ENCODE assay signal across 15 cellular contexts in the genomic region with DNA sequence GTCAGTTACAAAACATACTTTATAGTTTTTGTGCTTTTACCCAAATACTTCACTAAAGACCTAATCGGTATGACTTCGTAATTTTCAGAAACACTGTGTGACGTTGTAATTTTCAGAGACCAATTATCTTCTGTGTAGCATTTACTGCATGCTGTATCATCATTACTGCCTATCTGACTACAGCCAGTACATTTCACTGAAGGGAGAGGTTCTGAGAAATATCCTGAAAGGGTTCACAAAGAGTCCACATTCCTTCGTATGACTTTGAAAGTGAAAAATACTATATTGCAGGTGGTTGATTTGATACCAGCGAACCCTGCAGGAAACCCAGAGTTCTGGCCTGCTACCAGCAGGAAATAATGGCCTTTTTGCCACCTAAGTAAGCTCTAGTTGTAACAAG.
A peak's percentile ranks its signal among the peaks of the same experiment; 100 is the strongest.
DNase-seq lines count a peak whose midpoint lies in the region; ATAC-seq, FAIRE-seq and TF ChIP-seq lines count a peak whose summit lies in the region.
"Had no signal": no experiment of that assay in that cellular context is flagged by ENCODE, and none has a peak within 500 bp of the region (broad histone marks: within the 10 kb centered on the region; RNA-seq: fewer than 3 reads in every experiment).

No MANE protein-coding gene starts in this region.

- H2AFZ ChIP-seq in IMR-90 (replicated peaks; ENCODE audit: low read length, poor library complexity), result peak overlapping the region; percentile 39
- no peak overlapping the region for H2AFZ ChIP-seq in H1 (ENCODE audit: low read length)
- H2AFZ ChIP-seq in mesenchymal stem cell (ENCODE audit: low read depth, low read length), result no peak overlapping the region

- TF ChIP-seq POLR2A in IMR-90 (IDR thresholded peaks at IDR 0.05; ENCODE audit: low read depth, low read length) (no peak), H1 (IDR thresholded peaks at IDR 0.05; ENCODE audit: control extremely low read depth in 1 of 2, low read depth in 2 of 2, low read length in 2 of 2) (no peak)

- H3K56ac ChIP-seq in IMR-90 (ENCODE audit: extremely low read depth, insufficient read depth, low read length) (no peak overlapping the region), H1 (replicated peaks; ENCODE audit: insufficient read length, low read depth, low read length) (no peak overlapping the region)

- POLR2A ChIA-PET in IMR-90 (lab: Charles Lee; ENCODE audit: unreplicated experiment) (no interaction called here), H1 (lab: Charles Lee; ENCODE audit: partially characterized antibody) (interaction anchor here (1.0 kb wide), 1 partner anchor 101 kb away, joined by 3 read pairs; no protein-coding TSS in a partner anchor)

- H3K4me3 ChIP-seq in IMR-90 (ENCODE audit: insufficient read depth, low read depth, low read length) (no peak overlapping the region), H1 (ENCODE audit: extremely low read depth in 1 of 4, insufficient read depth in 2 of 4, low read depth in 3 of 4, low read length in 4 of 4) (no peak overlapping the region), mesenchymal stem cell (ENCODE audit: insufficient read depth in 1 of 2, low read depth in 1 of 2, low read length in 2 of 2) (peak overlapping the region in 1 of 2 experiments; percentile 59), subcutaneous abdominal adipose tissue (ENCODE audit: low read depth in 1 of 5, low read length in 5 of 5) (peak overlapping the region; percentile 13 to 40 (median 31))

- H3K23ac ChIP-seq in IMR-90 (ENCODE audit: low read depth, low read length) (0 out of 2 replicates have a peak overlapping the region, but pooled peaks have one; percentile 35), H1 (ENCODE audit: insufficient read length) (no peak overlapping the region), mesenchymal stem cell (ENCODE audit: low read length in 2 of 2) (no peak overlapping the region)

- no peak overlapping the region for H4K8ac ChIP-seq in IMR-90 (ENCODE audit: low read depth in 2 of 2, low read length in 2 of 2)
- no peak overlapping the region for H4K8ac ChIP-seq in H1 (ENCODE audit: extremely low read depth, insufficient read depth, low read length)
- H4K8ac ChIP-seq in mesenchymal stem cell (ENCODE audit: low read length), result no peak overlapping the region

- no CpG with 5 or more reads among the region's 5 CpGs for WGBS in IMR-90 (ENCODE audit: extremely low coverage in 2 of 2, insufficient read length in 1 of 2), 2 experiments
- WGBS in H1 (ENCODE audit: extremely low coverage in 1 of 2, insufficient coverage in 1 of 2, insufficient read length in 1 of 2, insufficient replicate concordance in 2 of 2, low coverage in 1 of 2, low lambda C conversion rate in 2 of 2, missing lambda C conversion rate in 1 of 2), 2 experiments, result 89% methylated on average over 5 of the region's 5 CpGs; no CpG with 5 or more reads in 1 of the 2 experiments
- 93% methylated on average over 5 of the region's 5 CpGs for WGBS in mesenchymal stem cell

- H3K36me3 ChIP-seq in IMR-90 (ENCODE audit: control insufficient read depth, insufficient read depth, low read length) (peaks cover 25% of the 10 kb centered on the region), H1 (ENCODE audit: control insufficient read depth in 2 of 4, insufficient read depth in 4 of 4, low read length in 3 of 4) (peaks cover 0 to 3% (median 0%) of the 10 kb centered on the region in 4 experiments; a peak in 1 of 8 replicates), mesenchymal stem cell (ENCODE audit: control insufficient read depth in 1 of 2, insufficient read depth in 2 of 2, low read depth in 1 of 2, low read length in 2 of 2) (peaks cover 2 to 23% of the 10 kb centered on the region in 2 experiments), subcutaneous abdominal adipose tissue (ENCODE audit: control insufficient read depth in 5 of 5, insufficient read depth in 5 of 5, low read length in 5 of 5) (peaks cover 0 to 12% (median 8%) of the 10 kb centered on the region in 5 donors)

- H2BK15ac ChIP-seq in IMR-90 (ENCODE audit: low read depth, low read length), result peak overlapping the region; percentile 9; the same call in 1 of the 3 replicates
- no peak overlapping the region for H2BK15ac ChIP-seq in H1 (ENCODE audit: low read length)
- H2BK15ac ChIP-seq in mesenchymal stem cell (ENCODE audit: low read depth, poor library complexity, severe bottlenecking), result no peak overlapping the region

- no peak overlapping the region for H2AK9ac ChIP-seq in IMR-90 (replicated peaks; ENCODE audit: low read depth, low read length, poor library complexity)

- H3K79me1 ChIP-seq in IMR-90 (ENCODE audit: low read depth in 1 of 2, low read length in 2 of 2) (no peaks in the 10 kb centered on the region), H1 (ENCODE audit: low read depth, low read length) (no peaks in the 10 kb centered on the region), mesenchymal stem cell (replicated peaks; ENCODE audit: low read length, poor library complexity, severe bottlenecking) (no peaks in the 10 kb centered on the region)

- H2BK12ac ChIP-seq in H1 (ENCODE audit: low read depth, low read length) (no peak overlapping the region), mesenchymal stem cell (ENCODE audit: low read length in 2 of 2) (no peak overlapping the region)

- DNase-seq in IMR-90 (peak; percentile 33), H1 (ENCODE audit: low read depth in 1 of 2, low spot score in 2 of 2) (no peak), mesenchymal stem cell (no peak), NCI-H2171 (lab: John Stamatoyannopoulos, UW) (no peak)
- DNase-seq in activated CD8-positive, alpha-beta memory T cell treated with anti-CD3 and anti-CD28 coated beads, Interleukin-2, amount 10 ng/mL, durations not matched to agents 7 days and 5 days, result no peak
- DNase-seq: activated CD4-positive, alpha-beta T cell treated with anti-CD3 and anti-CD28 coated beads, Interleukin-2, amount 50 U/mL, for 4 hours; activated naive CD4-positive, alpha-beta T cell treated with anti-CD3 and anti-CD28 coated beads, Interleukin-2, amount 10 ng/mL, durations not matched to agents 7 days and 5 days; activated T-cell treated with anti-CD3 and anti-CD28 coated beads, Interleukin-2, amount 50 U/mL, for 24 hours; CD8-positive, alpha-beta memory T cell; NCI-H1694; NCI-H345 had no signal

- no peak overlapping the region for H3K4me3 Mint-ChIP-seq in activated CD8-positive, alpha-beta memory T cell treated with anti-CD3 and anti-CD28 coated beads, Interleukin-2, amount 10 ng/mL, durations not matched to agents 7 days and 5 days
- H3K4me3 Mint-ChIP-seq: activated naive CD4-positive, alpha-beta T cell treated with anti-CD3 and anti-CD28 coated beads, Interleukin-2, amount 10 ng/mL, durations not matched to agents 7 days and 5 days; activated T-cell treated with anti-CD3 and anti-CD28 coated beads, Interleukin-2, amount 50 U/mL, for 24 hours; CD8-positive, alpha-beta memory T cell had no signal

- no TSS peak for BruUV-seq in IMR-90 (replicated peaks; lab: Mats Ljungman, UMichigan)

- H3K9me3 Mint-ChIP-seq in activated CD8-positive, alpha-beta memory T cell treated with anti-CD3 and anti-CD28 coated beads, Interleukin-2, amount 10 ng/mL, durations not matched to agents 7 days and 5 days (ENCODE audit: low read depth), result peaks cover 4% of the 10 kb centered on the region
- H3K9me3 Mint-ChIP-seq: activated naive CD4-positive, alpha-beta T cell treated with anti-CD3 and anti-CD28 coated beads, Interleukin-2, amount 10 ng/mL, durations not matched to agents 7 days and 5 days had no signal

- no peaks in the 10 kb centered on the region for H4K20me1 ChIP-seq in IMR-90 (ENCODE audit: insufficient read depth, low read length)
- H4K20me1 ChIP-seq in H1 (replicated peaks in 1 of 2; ENCODE audit: control insufficient read depth in 1 of 2, insufficient read depth in 2 of 2, low read length in 2 of 2), result no peaks in the 10 kb centered on the region

- ATAC-seq in IMR-90 (ENCODE audit: low read depth) (peak; percentile 16; the same call in 1 of the 2 replicates), GM21737 (IDR thresholded peaks at IDR 0.05; ENCODE audit: unreplicated experiment) (no peak), GM18858 (IDR thresholded peaks at IDR 0.05; ENCODE audit: unreplicated experiment) (no peak)
- no peak for ATAC-seq in activated CD8-positive, alpha-beta memory T cell treated with anti-CD3 and anti-CD28 coated beads, Interleukin-2, amount 10 ng/mL, durations not matched to agents 7 days and 5 days
- ATAC-seq: left lobe of liver had no signal

- no peaks in the 10 kb centered on the region for H3K79me2 ChIP-seq in H1 (ENCODE audit: control insufficient read depth in 1 of 2, insufficient read depth in 2 of 2, low read length in 2 of 2)

- H3K4me1 ChIP-seq in IMR-90 (ENCODE audit: control insufficient read depth, insufficient read depth, low read length) (peaks cover 7% of the 10 kb centered on the region), H1 (replicated peaks in 1 of 4; ENCODE audit: control insufficient read depth in 3 of 4, insufficient read depth in 4 of 4, low read length in 3 of 4) (peaks cover 2 to 11% (median 8%) of the 10 kb centered on the region in 4 experiments; a peak in 5 of 7 replicates), mesenchymal stem cell (ENCODE audit: control insufficient read depth, insufficient read depth, low read depth, low read length) (no peaks in the 10 kb centered on the region), subcutaneous abdominal adipose tissue (ENCODE audit: control insufficient read depth in 5 of 5, insufficient read depth in 5 of 5, low read length in 5 of 5) (peaks cover 0 to 30% (median 26%) of the 10 kb centered on the region in 5 donors)

- H3K9me3 ChIP-seq in IMR-90 (ENCODE audit: control insufficient read depth, insufficient read depth, low read length) (no peaks in the 10 kb centered on the region), H1 (ENCODE audit: insufficient read depth in 2 of 2, low read depth in 1 of 2, low read length in 1 of 2) (no peaks in the 10 kb centered on the region; a peak in 1 of 4 replicates), mesenchymal stem cell (ENCODE audit: control insufficient read depth, low read length) (no peaks in the 10 kb centered on the region), subcutaneous abdominal adipose tissue (ENCODE audit: control insufficient read depth in 5 of 5, low read length in 5 of 5) (no peaks in the 10 kb centered on the region)

- CTCF ChIA-PET in IMR-90 (lab: Yijun Ruan, JAX), result interaction anchor here (0.6 to 2.8 kb wide), 5 partner anchors 322 to 956 kb away, joined by 3 to 18 read pairs (median 8); no protein-coding TSS in a partner anchor
- CTCF ChIA-PET in H1 (lab: Charles Lee; ENCODE audit: partially characterized antibody), result interaction anchor here (0.7 to 4.8 kb wide), 23 partner anchors 35 to 1007 kb away, joined by 3 to 73 read pairs (median 4); a partner anchor contains a TSS
- CTCF ChIA-PET in activated CD8-positive, alpha-beta memory T cell treated with anti-CD3 and anti-CD28 coated beads, Interleukin-2, amount 10 ng/mL, durations not matched to agents 7 days and 5 days (lab: Charles Lee), result no interaction called here

- H3K9ac ChIP-seq in IMR-90 (ENCODE audit: low read depth, low read length) (peak overlapping the region; percentile 68), H1 (replicated peaks in 1 of 4; ENCODE audit: extremely low read depth in 1 of 4, low read depth in 3 of 4, low read length in 3 of 4) (no peak overlapping the region), mesenchymal stem cell (ENCODE audit: low read length) (peak overlapping the region; percentile 80), subcutaneous abdominal adipose tissue (ENCODE audit: low read length in 5 of 5) (peak overlapping the region in 4 of 5 donors; percentile 6 to 50 (median 39))

- H3K14ac ChIP-seq in IMR-90 (replicated peaks; ENCODE audit: low read depth, low read length) (no peak overlapping the region), H1 (ENCODE audit: insufficient read length) (no peak overlapping the region), mesenchymal stem cell (ENCODE audit: low read length in 2 of 2) (no peak overlapping the region)

- no peaks in the 10 kb centered on the region for H3K9me1 ChIP-seq in IMR-90 (ENCODE audit: insufficient read depth, low read length)

- H4K91ac ChIP-seq in IMR-90 (ENCODE audit: insufficient read depth, low read depth, low read length) (no peak overlapping the region), H1 (replicated peaks; ENCODE audit: insufficient read length, low read length) (no peak overlapping the region), mesenchymal stem cell (ENCODE audit: low read length) (no peak overlapping the region)

- intact Hi-C loops in IMR-90 (cut with micrococcal nuclease), result loop anchor here (5.0 to 10.0 kb wide), 3 partner anchors 323 to 1003 kb away; a partner anchor contains a TSS

- no peaks in the 10 kb centered on the region for H3K4me1 Mint-ChIP-seq in activated CD8-positive, alpha-beta memory T cell treated with anti-CD3 and anti-CD28 coated beads, Interleukin-2, amount 10 ng/mL, durations not matched to agents 7 days and 5 days
- H3K4me1 Mint-ChIP-seq: activated naive CD4-positive, alpha-beta T cell treated with anti-CD3 and anti-CD28 coated beads, Interleukin-2, amount 10 ng/mL, durations not matched to agents 7 days and 5 days; CD8-positive, alpha-beta memory T cell had no signal

- H3K4me2 ChIP-seq in IMR-90 (ENCODE audit: low read depth, low read length) (peak overlapping the region; percentile 47), H1 (ENCODE audit: insufficient read depth in 1 of 2, low read depth in 2 of 2, low read length in 2 of 2) (no peak overlapping the region), mesenchymal stem cell (ENCODE audit: low read length, poor library complexity, severe bottlenecking) (no peak overlapping the region)

- H2BK5ac ChIP-seq in IMR-90 (ENCODE audit: low read depth, low read length, poor library complexity, severe bottlenecking), result no peak overlapping the region
- H2BK5ac ChIP-seq in H1 (ENCODE audit: low read depth, low read length), result no peak overlapping the region
- H2BK5ac ChIP-seq in mesenchymal stem cell (ENCODE audit: low read depth, low read length, poor library complexity, severe bottlenecking), result no peak overlapping the region

- TF ChIP-seq RAD21 in IMR-90 (IDR thresholded peaks at IDR 0.05; ENCODE audit: low read length) (0 out of 2 replicates have a peak, but pooled peaks have one; percentile 4), H1 (IDR thresholded peaks at IDR 0.05 in 1 of 2, conservative IDR thresholded peaks at IDR 0.05 in 1 of 2; ENCODE audit: low read depth in 2 of 2, low read length in 2 of 2) (peak; percentile 12 to 18; a peak in 1 of 4 replicates)

- no peak for TF ChIP-seq CTCF in IMR-90 (conservative IDR thresholded peaks at IDR 0.05; ENCODE audit: low read depth, low read length)
- no peak for TF ChIP-seq CTCF in H1 (IDR thresholded peaks at IDR 0.05; ENCODE audit: control extremely low read depth in 1 of 3, insufficient read depth in 1 of 3, low read depth in 1 of 3, low read length in 3 of 3)

- H3K27ac ChIP-seq in IMR-90 (ENCODE audit: insufficient read depth, low read length), result peak overlapping the region; percentile 75; the same call in 1 of the 2 replicates
- H3K27ac ChIP-seq in H1 (ENCODE audit: low read depth, low read length), result no peak overlapping the region
- no peak overlapping the region for H3K27ac ChIP-seq in mesenchymal stem cell (ENCODE audit: low read length, poor library complexity, severe bottlenecking)
- peak overlapping the region; percentile 43 for H3K27ac ChIP-seq in subcutaneous abdominal adipose tissue (ENCODE audit: low read depth, low read length)

- H2BK20ac ChIP-seq in IMR-90 (ENCODE audit: low read depth, low read length) (no peak overlapping the region), H1 (ENCODE audit: low read length) (no peak overlapping the region)

- H2BK120ac ChIP-seq in IMR-90 (ENCODE audit: low read depth, low read length) (0 out of 2 replicates have a peak overlapping the region, but pooled peaks have one; percentile 8), H1 (replicated peaks; ENCODE audit: low read depth, low read length) (no peak overlapping the region), mesenchymal stem cell (ENCODE audit: low read depth, low read length) (no peak overlapping the region)

- no peaks in the 10 kb centered on the region for H3K23me2 ChIP-seq in H1 (ENCODE audit: low read depth, low read length)

- no peaks in the 10 kb centered on the region for H3K27me3 Mint-ChIP-seq in activated CD8-positive, alpha-beta memory T cell treated with anti-CD3 and anti-CD28 coated beads, Interleukin-2, amount 10 ng/mL, durations not matched to agents 7 days and 5 days
- H3K27me3 Mint-ChIP-seq: activated naive CD4-positive, alpha-beta T cell treated with anti-CD3 and anti-CD28 coated beads, Interleukin-2, amount 10 ng/mL, durations not matched to agents 7 days and 5 days; activated T-cell treated with anti-CD3 and anti-CD28 coated beads, Interleukin-2, amount 50 U/mL, for 24 hours; CD8-positive, alpha-beta memory T cell had no signal

- no peaks in the 10 kb centered on the region for H3K27me3 ChIP-seq in IMR-90 (ENCODE audit: control insufficient read depth, insufficient read depth, low read length)
- no peaks in the 10 kb centered on the region for H3K27me3 ChIP-seq in H1 (replicated peaks in 1 of 4; ENCODE audit: control insufficient read depth in 3 of 4, extremely low read depth in 1 of 4, insufficient read depth in 3 of 4, low read length in 3 of 4)
- no peaks in the 10 kb centered on the region for H3K27me3 ChIP-seq in mesenchymal stem cell (ENCODE audit: control insufficient read depth in 1 of 2, insufficient read depth in 1 of 2, low read length in 2 of 2)
- no peaks in the 10 kb centered on the region for H3K27me3 ChIP-seq in subcutaneous abdominal adipose tissue (ENCODE audit: control insufficient read depth in 5 of 5, insufficient read depth in 4 of 5, low read length in 5 of 5)

- H2AK5ac ChIP-seq in IMR-90 (ENCODE audit: low read depth, low read length) (no peak overlapping the region), H1 (ENCODE audit: low read depth, low read length) (no peak overlapping the region), mesenchymal stem cell (ENCODE audit: low read length, severe bottlenecking) (no peak overlapping the region)

- H4K5ac ChIP-seq in IMR-90 (ENCODE audit: low read depth, low read length), result peak overlapping the region; percentile 38; the same call in 1 of the 2 replicates
- H4K5ac ChIP-seq in H1 (ENCODE audit: insufficient read length, low read depth, low read length), result no peak overlapping the region

- no peak for TF ChIP-seq EP300 in H1 (IDR thresholded peaks at IDR 0.05; ENCODE audit: borderline replicate concordance in 1 of 2, low read depth in 2 of 2, low read length in 2 of 2)

- H3K4ac ChIP-seq in IMR-90 (ENCODE audit: low read depth, low read length), result peak overlapping the region; percentile 38
- no peak overlapping the region for H3K4ac ChIP-seq in H1 (replicated peaks; ENCODE audit: insufficient read length, low read depth, low read length)
- no peak overlapping the region for H3K4ac ChIP-seq in mesenchymal stem cell (ENCODE audit: low read depth in 1 of 2, low read length in 2 of 2)

- no peak overlapping the region for H3K27ac Mint-ChIP-seq in activated CD8-positive, alpha-beta memory T cell treated with anti-CD3 and anti-CD28 coated beads, Interleukin-2, amount 10 ng/mL, durations not matched to agents 7 days and 5 days
- H3K27ac Mint-ChIP-seq: activated naive CD4-positive, alpha-beta T cell treated with anti-CD3 and anti-CD28 coated beads, Interleukin-2, amount 10 ng/mL, durations not matched to agents 7 days and 5 days; activated T-cell treated with anti-CD3 and anti-CD28 coated beads, Interleukin-2, amount 50 U/mL, for 24 hours; CD8-positive, alpha-beta memory T cell had no signal

- dilution Hi-C loops in IMR-90 (cut with HindIII; ENCODE audit: low sequenced_read_pairs, unreplicated experiment), result no loop called here

- no peaks in the 10 kb centered on the region for H3K36me3 Mint-ChIP-seq in activated CD8-positive, alpha-beta memory T cell treated with anti-CD3 and anti-CD28 coated beads, Interleukin-2, amount 10 ng/mL, durations not matched to agents 7 days and 5 days
- H3K36me3 Mint-ChIP-seq: activated naive CD4-positive, alpha-beta T cell treated with anti-CD3 and anti-CD28 coated beads, Interleukin-2, amount 10 ng/mL, durations not matched to agents 7 days and 5 days; CD8-positive, alpha-beta memory T cell had no signal

- peak overlapping the region; percentile 72; the same call in 1 of the 2 replicates for H3K18ac ChIP-seq in IMR-90 (ENCODE audit: low read depth, low read length)
- H3K18ac ChIP-seq in H1 (ENCODE audit: extremely low read depth, low read length), result no peak overlapping the region
- H3K18ac ChIP-seq in mesenchymal stem cell (ENCODE audit: low read depth in 1 of 2, low read length in 2 of 2), result no peak overlapping the region

- in situ Hi-C loops in IMR-90 (cut with MboI; ENCODE audit: low sequenced_read_pairs), result loop anchor here (25.0 kb wide), 1 partner anchor 673 kb away; no protein-coding TSS in a partner anchor

- FAIRE-seq in H1 (lab: Jason Lieb, UNC), result no peak

Comparison
In these comparisons a context has a peak if more than half of its experiments do, and no peak if none do; other contexts are left out.
1. H3K27ac ChIP-seq: peak in IMR-90 (single experiment) and subcutaneous abdominal adipose tissue (single experiment); none in H1 (single experiment) and mesenchymal stem cell (single experiment).
2. H3K4me3 ChIP-seq: peak in subcutaneous abdominal adipose tissue (5 of 5); none in IMR-90 (single experiment) and H1 (0 of 4).
3. H3K9ac ChIP-seq: peak in IMR-90 (single experiment), mesenchymal stem cell (single experiment) and subcutaneous abdominal adipose tissue (4 of 5); none in H1 (0 of 4).